In genomic region chr18:70354771-70355170, GRCh38 we compare ENCODE assay signal across 1 cellular context.
A peak's percentile ranks its signal among the peaks of the same experiment; 100 is the strongest.
TF ChIP-seq lines count a peak whose summit lies in the region.

No MANE protein-coding gene starts in this region.

TF ChIP-seq in HCT116, 20 proteins besides CTCF, POLR2A, EP300 and RAD21 (continued from another document):
- peak; percentile 51; the same call in 1 of the 2 replicates for TF ChIP-seq CBX3 (IDR thresholded peaks at IDR 0.05; ENCODE audit: low read depth)
- no peak for TF ChIP-seq EGR1 (IDR thresholded peaks at IDR 0.05; ENCODE audit: low read depth)
- no peak for TF ChIP-seq ZNF274 (IDR thresholded peaks at IDR 0.05; ENCODE audit: low read depth, low read length)
- no peak for TF ChIP-seq ATF3 (IDR thresholded peaks at IDR 0.05)
- no peak for TF ChIP-seq FOSL1 (IDR thresholded peaks at IDR 0.05; ENCODE audit: low read depth)
TF ChIP-seq in HCT116: peak in this region for 1.
